In genomic region chr7:3426064-3426463, GRCh38 we compare ENCODE assay signal across 28 cellular contexts.
"Had no signal": no experiment of that assay in that cellular context is flagged by ENCODE, and none has a peak within 500 bp of the region (broad histone marks: within the 10 kb centered on the region; RNA-seq: fewer than 3 reads in every experiment).

No MANE protein-coding gene starts in this region.

- H3K9me3 ChIP-seq: ascending aorta, breast epithelium, colonic mucosa had no signal

- H3K27me3 ChIP-seq: ascending aorta, breast epithelium, cardiac muscle cell, colonic mucosa, esophagus squamous epithelium, gastroesophageal sphincter had no signal

- ATAC-seq: activated naive CD4-positive, alpha-beta T cell treated with anti-CD3 and anti-CD28 coated beads, Interleukin-2, amount 50 U/mL, for 72 hours; activated T-cell treated with anti-CD3 and anti-CD28 coated beads, Interleukin-2, amount 50 U/mL, for 72 hours; gastroesophageal sphincter; WTC11 had no signal

- H3K27ac ChIP-seq: ascending aorta, breast epithelium, cardiac muscle cell, colonic mucosa, epithelial cell of prostate, esophagus squamous epithelium, gastroesophageal sphincter had no signal

- H3K36me3 ChIP-seq: ascending aorta, breast epithelium, cardiac muscle cell, colonic mucosa, esophagus squamous epithelium, gastroesophageal sphincter had no signal

- H3K4me1 Mint-ChIP-seq: activated CD4-positive, alpha-beta memory T cell treated with anti-CD3 and anti-CD28 coated beads, Interleukin-2, amount 10 ng/mL, durations not matched to agents 7 days and 5 days; activated CD4-positive, alpha-beta T cell treated with anti-CD3 and anti-CD28 coated beads, Interleukin-2, amount 10 ng/mL, durations not matched to agents 7 days and 5 days; activated naive CD4-positive, alpha-beta T cell treated with anti-CD3 and anti-CD28 coated beads, Interleukin-2, amount 10 ng/mL, durations not matched to agents 7 days and 5 days; activated naive CD8-positive, alpha-beta T cell treated with anti-CD3 and anti-CD28 coated beads, Interleukin-2, amount 10 ng/mL, durations not matched to agents 7 days and 5 days had no signal

- H3K27me3 Mint-ChIP-seq: activated CD4-positive, alpha-beta memory T cell treated with anti-CD3 and anti-CD28 coated beads, Interleukin-2, amount 10 ng/mL, durations not matched to agents 7 days and 5 days; activated CD4-positive, alpha-beta T cell treated with anti-CD3 and anti-CD28 coated beads, Interleukin-2, amount 10 ng/mL, durations not matched to agents 7 days and 5 days; activated naive CD4-positive, alpha-beta T cell treated with anti-CD3 and anti-CD28 coated beads, Interleukin-2, amount 10 ng/mL, durations not matched to agents 7 days and 5 days; activated naive CD8-positive, alpha-beta T cell treated with anti-CD3 and anti-CD28 coated beads, Interleukin-2, amount 10 ng/mL, durations not matched to agents 7 days and 5 days; activated T-cell treated with anti-CD3 and anti-CD28 coated beads, Interleukin-2, amount 50 U/mL, for 24 hours; brain had no signal

- H3K27ac Mint-ChIP-seq: activated CD4-positive, alpha-beta memory T cell treated with anti-CD3 and anti-CD28 coated beads, Interleukin-2, amount 10 ng/mL, durations not matched to agents 7 days and 5 days; activated CD4-positive, alpha-beta T cell treated with anti-CD3 and anti-CD28 coated beads, Interleukin-2, amount 10 ng/mL, durations not matched to agents 7 days and 5 days; activated naive CD4-positive, alpha-beta T cell treated with anti-CD3 and anti-CD28 coated beads, Interleukin-2, amount 10 ng/mL, durations not matched to agents 7 days and 5 days; activated naive CD4-positive, alpha-beta T cell treated with anti-CD3 and anti-CD28 coated beads, Interleukin-2, amount 50 U/mL, for 72 hours; activated naive CD8-positive, alpha-beta T cell treated with anti-CD3 and anti-CD28 coated beads, Interleukin-2, amount 10 ng/mL, durations not matched to agents 7 days and 5 days; activated T-cell treated with anti-CD3 and anti-CD28 coated beads, Interleukin-2, amount 50 U/mL, for 24 hours; activated T-cell treated with anti-CD3 and anti-CD28 coated beads, Interleukin-2, amount 50 U/mL, for 72 hours; brain; WTC11 had no signal

- H3K4me3 Mint-ChIP-seq: activated CD4-positive, alpha-beta memory T cell treated with anti-CD3 and anti-CD28 coated beads, Interleukin-2, amount 10 ng/mL, durations not matched to agents 7 days and 5 days; activated CD4-positive, alpha-beta T cell treated with anti-CD3 and anti-CD28 coated beads, Interleukin-2, amount 10 ng/mL, durations not matched to agents 7 days and 5 days; activated naive CD4-positive, alpha-beta T cell treated with anti-CD3 and anti-CD28 coated beads, Interleukin-2, amount 10 ng/mL, durations not matched to agents 7 days and 5 days; activated naive CD8-positive, alpha-beta T cell treated with anti-CD3 and anti-CD28 coated beads, Interleukin-2, amount 10 ng/mL, durations not matched to agents 7 days and 5 days; activated T-cell treated with anti-CD3 and anti-CD28 coated beads, Interleukin-2, amount 50 U/mL, for 24 hours; activated T-cell treated with anti-CD3 and anti-CD28 coated beads, Interleukin-2, amount 50 U/mL, for 72 hours; brain; WTC11 had no signal

- H3K4me1 ChIP-seq: breast epithelium, colonic mucosa, esophagus squamous epithelium, gastroesophageal sphincter had no signal

- DNase-seq: activated CD4-positive, alpha-beta memory T cell treated with anti-CD3 and anti-CD28 coated beads, Interleukin-2, amount 10 ng/mL, durations not matched to agents 7 days and 5 days; activated CD4-positive, alpha-beta T cell treated with anti-CD3 and anti-CD28 coated beads for 1 hour; activated CD4-positive, alpha-beta T cell treated with anti-CD3 and anti-CD28 coated beads for 4 hours; activated CD4-positive, alpha-beta T cell treated with anti-CD3 and anti-CD28 coated beads, Interleukin-2, amount 10 ng/mL, durations not matched to agents 7 days and 5 days; activated CD4-positive, alpha-beta T cell treated with anti-CD3 and anti-CD28 coated beads, Interleukin-2, amount 50 U/mL, for 4 hours; activated CD8-positive, alpha-beta memory T cell treated with anti-CD3 and anti-CD28 coated beads, Interleukin-2, amount 50 U/mL, for 48 hours; activated gamma-delta T cell; activated naive CD4-positive, alpha-beta T cell; activated naive CD4-positive, alpha-beta T cell treated with anti-CD3 and anti-CD28 coated beads, Interleukin-2, amount 10 ng/mL, durations not matched to agents 7 days and 5 days; activated naive CD8-positive, alpha-beta T cell treated with anti-CD3 and anti-CD28 coated beads, Interleukin-2, amount 10 ng/mL, durations not matched to agents 7 days and 5 days; activated T-cell treated with anti-CD3 and anti-CD28 coated beads for 4 hours; activated T-cell treated with anti-CD3 and anti-CD28 coated beads, Interleukin-2, amount 50 U/mL, for 24 hours; activated T-cell treated with anti-CD3 and anti-CD28 coated beads, Interleukin-2, amount 50 U/mL, for 72 hours; central memory CD4-positive, alpha-beta T cell; cerebellar nuclear complex; colonic mucosa; effector CD8-positive, alpha-beta T cell; esophagus squamous epithelium; foreskin melanocyte; T-helper 2 cell had no signal

- H3K4me3 ChIP-seq: ascending aorta, breast epithelium, cardiac muscle cell, colonic mucosa, esophagus squamous epithelium, gastroesophageal sphincter had no signal
